Comparison of ENCODE assay signal across 22 cellular contexts in genomic region chr5:72358925-72359324, GRCh38. TPM values are rescaled to one million over a fixed set of nuclear protein-coding genes. Genes with fewer than 3 reads are reported as not detected.
A peak's percentile ranks its signal among the peaks of the same experiment; 100 is the strongest.
DNase-seq lines count a peak whose midpoint lies in the region; ATAC-seq, FAIRE-seq and TF ChIP-seq lines count a peak whose summit lies in the region.
"Had no signal": no experiment of that assay in that cellular context is flagged by ENCODE, and none has a peak within 500 bp of the region (broad histone marks: within the 10 kb centered on the region; RNA-seq: fewer than 3 reads in every experiment).

No MANE protein-coding gene starts in this region.

- intact Hi-C loops in IMR-90 (cut with micrococcal nuclease), result no loop called here

- H2BK15ac ChIP-seq in IMR-90 (ENCODE audit: low read depth, low read length) (no peak overlapping the region), H1 (ENCODE audit: low read length) (no peak overlapping the region)

- H3K4ac ChIP-seq in IMR-90 (ENCODE audit: low read depth, low read length) (no peak overlapping the region), H1 (replicated peaks; ENCODE audit: insufficient read length, low read depth, low read length) (no peak overlapping the region)

- H4K8ac ChIP-seq in IMR-90 (ENCODE audit: low read depth in 2 of 2, low read length in 2 of 2), result no peak overlapping the region
- H4K8ac ChIP-seq in H1 (ENCODE audit: extremely low read depth, insufficient read depth, low read length), result no peak overlapping the region

- TF ChIP-seq POLR2A in A549 (IDR thresholded peaks at IDR 0.05; ENCODE audit: low read length) (no peak), IMR-90 (IDR thresholded peaks at IDR 0.05; ENCODE audit: low read depth, low read length) (no peak), H1 (IDR thresholded peaks at IDR 0.05; ENCODE audit: control extremely low read depth in 1 of 2, low read depth in 2 of 2, low read length in 2 of 2) (no peak)

- DNase-seq in A549 (ENCODE audit: low read depth in 1 of 2, low spot score in 1 of 2), result no peak
- DNase-seq in IMR-90, result no peak
- DNase-seq in SK-N-MC (ENCODE audit: low read depth, low spot score), result no peak
- no peak for DNase-seq in H1 (ENCODE audit: low read depth in 1 of 2, low spot score in 2 of 2)
- DNase-seq in NAMALWA (ENCODE audit: low spot score), result no peak
- no peak for DNase-seq in NCI-H446 (lab: John Stamatoyannopoulos, UW)
- DNase-seq in NK-92 treated with Interleukin-12 subunit alpha and Interleukin-12 subunit beta, amount 100 ng/mL, for 24 hours (lab: John Stamatoyannopoulos, UW), result no peak
- DNase-seq in CD1c-positive myeloid dendritic cell (ENCODE audit: extremely low spot score), result no peak
- DNase-seq: CD4-positive, alpha-beta T cell; CD8-positive, alpha-beta memory T cell; DMS 273 treated with DMSO at 0.1 percent for 48 hours; DMS79; EL; GDM1; HFFc6 had no signal

- no peaks in the 10 kb centered on the region for H3K79me2 ChIP-seq in H1 (ENCODE audit: control insufficient read depth in 1 of 2, insufficient read depth in 2 of 2, low read length in 2 of 2)

- H3K9me3 ChIP-seq in A549 (no peaks in the 10 kb centered on the region; the same call in 2 of the 3 replicates), IMR-90 (ENCODE audit: control insufficient read depth, insufficient read depth, low read length) (no peaks in the 10 kb centered on the region), SK-N-MC (ENCODE audit: low read depth, low read length) (no peaks in the 10 kb centered on the region), H1 (ENCODE audit: insufficient read depth in 2 of 2, low read depth in 1 of 2, low read length in 1 of 2) (no peaks in the 10 kb centered on the region)
- H3K9me3 ChIP-seq: BLaER1, HAP-1 had no signal

- no peak overlapping the region for H2BK12ac ChIP-seq in H1 (ENCODE audit: low read depth, low read length)

- H3K79me1 ChIP-seq in IMR-90 (ENCODE audit: low read depth in 1 of 2, low read length in 2 of 2), result peaks cover 0 to 4% of the 10 kb centered on the region in 2 experiments; a peak in 3 of 4 replicates
- no peaks in the 10 kb centered on the region for H3K79me1 ChIP-seq in H1 (ENCODE audit: low read depth, low read length)

- no peak for ATAC-seq in A549
- ATAC-seq in IMR-90 (ENCODE audit: low read depth), result no peak
- ATAC-seq: GM12878, GM23338 had no signal

- no peak overlapping the region for H2BK120ac ChIP-seq in IMR-90 (ENCODE audit: low read depth, low read length)
- H2BK120ac ChIP-seq in H1 (replicated peaks; ENCODE audit: low read depth, low read length), result no peak overlapping the region

- no TSS peak for BruUV-seq in IMR-90 (replicated peaks; lab: Mats Ljungman, UMichigan)

- H4K91ac ChIP-seq in IMR-90 (ENCODE audit: insufficient read depth, low read depth, low read length) (no peak overlapping the region), H1 (replicated peaks; ENCODE audit: insufficient read length, low read length) (no peak overlapping the region)

- H3K18ac ChIP-seq in IMR-90 (ENCODE audit: low read depth, low read length) (no peak overlapping the region), H1 (ENCODE audit: extremely low read depth, low read length) (no peak overlapping the region)

- H2AK5ac ChIP-seq in IMR-90 (ENCODE audit: low read depth, low read length) (no peak overlapping the region), H1 (ENCODE audit: low read depth, low read length) (no peak overlapping the region)

- no peak overlapping the region for H3K23ac ChIP-seq in IMR-90 (ENCODE audit: low read depth, low read length)
- no peak overlapping the region for H3K23ac ChIP-seq in H1 (ENCODE audit: insufficient read length)

- no peak overlapping the region for H2BK5ac ChIP-seq in IMR-90 (ENCODE audit: low read depth, low read length, poor library complexity, severe bottlenecking)
- H2BK5ac ChIP-seq in H1 (ENCODE audit: low read depth, low read length), result no peak overlapping the region

- H3K27me3 ChIP-seq in IMR-90 (ENCODE audit: control insufficient read depth, insufficient read depth, low read length) (no peaks in the 10 kb centered on the region), H1 (replicated peaks in 1 of 4; ENCODE audit: control insufficient read depth in 3 of 4, extremely low read depth in 1 of 4, insufficient read depth in 3 of 4, low read length in 3 of 4) (no peaks in the 10 kb centered on the region)
- H3K27me3 ChIP-seq: BLaER1 had no signal

- H3K4me2 ChIP-seq in A549, result no peak overlapping the region
- H3K4me2 ChIP-seq in IMR-90 (ENCODE audit: low read depth, low read length), result no peak overlapping the region
- H3K4me2 ChIP-seq in H1 (ENCODE audit: insufficient read depth in 1 of 2, low read depth in 2 of 2, low read length in 2 of 2), result no peak overlapping the region
- H3K4me2 ChIP-seq: BLaER1, GM23338 had no signal

- in situ Hi-C loops in IMR-90 (cut with MboI; ENCODE audit: low sequenced_read_pairs), result loop anchor here (25.0 kb wide), 1 partner anchor 153 kb away; the partner anchor contains the start of gene ZNF366

- no peak overlapping the region for H2BK20ac ChIP-seq in IMR-90 (ENCODE audit: low read depth, low read length)
- no peak overlapping the region for H2BK20ac ChIP-seq in H1 (ENCODE audit: low read length)

- CTCF ChIA-PET in A549 (lab: Yijun Ruan, JAX) (interaction anchor here (1.2 kb wide), 2 partner anchors 23 to 460 kb away, joined by 3 to 4 read pairs; no protein-coding TSS in a partner anchor), IMR-90 (lab: Yijun Ruan, JAX) (no interaction called here), H1 (lab: Charles Lee; ENCODE audit: partially characterized antibody) (no interaction called here)

- dilution Hi-C loops in IMR-90 (cut with HindIII; ENCODE audit: low sequenced_read_pairs, unreplicated experiment), result no loop called here

- peak; percentile 79 for FAIRE-seq in A549 (lab: Jason Lieb, UNC)
- FAIRE-seq in H1 (lab: Jason Lieb, UNC), result no peak
- FAIRE-seq: D721Med, GM12878, H54 had no signal

- H4K20me1 ChIP-seq in IMR-90 (ENCODE audit: insufficient read depth, low read length) (no peaks in the 10 kb centered on the region), H1 (replicated peaks in 1 of 2; ENCODE audit: control insufficient read depth in 1 of 2, insufficient read depth in 2 of 2, low read length in 2 of 2) (no peaks in the 10 kb centered on the region)
- H4K20me1 ChIP-seq: BLaER1 had no signal

- TF ChIP-seq EP300 in A549 (IDR thresholded peaks at IDR 0.05) (no peak), H1 (IDR thresholded peaks at IDR 0.05; ENCODE audit: borderline replicate concordance in 1 of 2, low read depth in 2 of 2, low read length in 2 of 2) (no peak)

- H3K9ac ChIP-seq in IMR-90 (ENCODE audit: low read depth, low read length) (no peak overlapping the region), SK-N-MC (ENCODE audit: insufficient read length) (no peak overlapping the region), H1 (replicated peaks in 1 of 4; ENCODE audit: extremely low read depth in 1 of 4, low read depth in 3 of 4, low read length in 3 of 4) (no peak overlapping the region)
- H3K9ac ChIP-seq: BLaER1 had no signal

- no peak overlapping the region for H2AFZ ChIP-seq in IMR-90 (replicated peaks; ENCODE audit: low read length, poor library complexity)
- H2AFZ ChIP-seq in H1 (ENCODE audit: low read length), result no peak overlapping the region
- H2AFZ ChIP-seq: GM23338 had no signal

- H3K4me3 ChIP-seq in A549 (no peak overlapping the region), IMR-90 (ENCODE audit: insufficient read depth, low read depth, low read length) (no peak overlapping the region), SK-N-MC (no peak overlapping the region), H1 (ENCODE audit: extremely low read depth in 1 of 4, insufficient read depth in 2 of 4, low read depth in 3 of 4, low read length in 4 of 4) (no peak overlapping the region)
- H3K4me3 ChIP-seq: BLaER1, GM12878, GM23338, HAP-1 had no signal

- peaks cover 15% of the 10 kb centered on the region for H3K4me1 ChIP-seq in A549
- peaks cover 5% of the 10 kb centered on the region for H3K4me1 ChIP-seq in IMR-90 (ENCODE audit: control insufficient read depth, insufficient read depth, low read length)
- peaks cover 0 to 6% (median 4%) of the 10 kb centered on the region in 4 experiments; a peak in 4 of 7 replicates for H3K4me1 ChIP-seq in H1 (replicated peaks in 1 of 4; ENCODE audit: control insufficient read depth in 3 of 4, insufficient read depth in 4 of 4, low read length in 3 of 4)

- H4K5ac ChIP-seq in IMR-90 (ENCODE audit: low read depth, low read length) (no peak overlapping the region), H1 (ENCODE audit: insufficient read length, low read depth, low read length) (no peak overlapping the region)

- no peak overlapping the region for H3K27ac ChIP-seq in A549
- H3K27ac ChIP-seq in IMR-90 (ENCODE audit: insufficient read depth, low read length), result no peak overlapping the region
- H3K27ac ChIP-seq in SK-N-MC, result 0 out of 2 replicates have a peak overlapping the region, but pooled peaks have one; percentile 8
- H3K27ac ChIP-seq in H1 (ENCODE audit: low read depth, low read length), result no peak overlapping the region
- H3K27ac ChIP-seq: BLaER1, C4-2B had no signal

- peaks cover 13% of the 10 kb centered on the region for H3K9me1 ChIP-seq in IMR-90 (ENCODE audit: insufficient read depth, low read length)

- POLR2A ChIA-PET in A549 (lab: Yijun Ruan, JAX) (no interaction called here), IMR-90 (lab: Charles Lee; ENCODE audit: unreplicated experiment) (no interaction called here), H1 (lab: Charles Lee; ENCODE audit: partially characterized antibody) (no interaction called here)

- H3K14ac ChIP-seq in IMR-90 (replicated peaks; ENCODE audit: low read depth, low read length) (no peak overlapping the region), H1 (ENCODE audit: insufficient read length) (no peak overlapping the region)

- TF ChIP-seq CTCF in A549 (IDR thresholded peaks at IDR 0.05) (no peak), IMR-90 (conservative IDR thresholded peaks at IDR 0.05; ENCODE audit: low read depth, low read length) (no peak), H1 (IDR thresholded peaks at IDR 0.05; ENCODE audit: control extremely low read depth in 1 of 3, insufficient read depth in 1 of 3, low read depth in 1 of 3, low read length in 3 of 3) (no peak)

- peaks cover 9% of the 10 kb centered on the region for H3K36me3 ChIP-seq in IMR-90 (ENCODE audit: control insufficient read depth, insufficient read depth, low read length)
- H3K36me3 ChIP-seq in SK-N-MC (ENCODE audit: insufficient read depth, low read length), result peaks cover 12% of the 10 kb centered on the region
- H3K36me3 ChIP-seq in H1 (ENCODE audit: control insufficient read depth in 2 of 4, insufficient read depth in 4 of 4, low read length in 3 of 4), result peaks cover 0 to 23% (median 10%) of the 10 kb centered on the region in 4 experiments; a peak in 5 of 8 replicates

- H2AK9ac ChIP-seq in IMR-90 (replicated peaks; ENCODE audit: low read depth, low read length, poor library complexity), result no peak overlapping the region

- H3K23me2 ChIP-seq in H1 (ENCODE audit: low read depth, low read length), result no peaks in the 10 kb centered on the region

- H3K56ac ChIP-seq in IMR-90 (ENCODE audit: extremely low read depth, insufficient read depth, low read length), result no peak overlapping the region
- no peak overlapping the region for H3K56ac ChIP-seq in H1 (replicated peaks; ENCODE audit: insufficient read length, low read depth, low read length)

- TF ChIP-seq RAD21 in A549 (conservative IDR thresholded peaks at IDR 0.05 in 1 of 2, IDR thresholded peaks at IDR 0.05 in 1 of 2), result no peak
- TF ChIP-seq RAD21 in IMR-90 (IDR thresholded peaks at IDR 0.05; ENCODE audit: low read length), result no peak
- no peak for TF ChIP-seq RAD21 in H1 (IDR thresholded peaks at IDR 0.05 in 1 of 2, conservative IDR thresholded peaks at IDR 0.05 in 1 of 2; ENCODE audit: low read depth in 2 of 2, low read length in 2 of 2)

RNA-seq across cellular contexts. Expression of gene PTCD2, which starts 38.8 kb away (rescaled TPM):
- polyA plus RNA-seq in A549 (2011; rRNA removed) (26.5 and 31.1 TPM in 2 replicates), A549 (2017; fragmentation: RNase III; extraction: RNeasy Plus Mini Kit Qiagen cat#74134 plus additional on column Dnase treatment) (12.6 to 14.4 TPM (median 13.2 TPM) in 3 replicates), IMR-90 (2012; rRNA removed) (5.2 and 6.5 TPM in 2 replicates), H1 (2011; rRNA removed) (5.6 and 7.3 TPM in 2 replicates)
- 8.0 and 8.8 TPM in 2 replicates for polyA plus RNA-seq in A549 (2012; cell fraction: cytosol; rRNA removed)
- 6.7 and 7.8 TPM in 2 replicates for polyA plus RNA-seq in A549 (2012; cell fraction: nucleus; rRNA removed)
- polyA minus RNA-seq in A549 (2011; rRNA and poly(A)+ RNA removed), result 17.9 and 21.4 TPM in 2 replicates
- total RNA-seq in IMR-90 (2012; rRNA removed), result 9.9 and 10.0 TPM in 2 replicates
- 1.6 and 2.2 TPM in 2 replicates for polyA plus RNA-seq in IMR-90 (2012; cell fraction: cytosol; rRNA removed)
- 3.1 and 8.4 TPM in 2 replicates for polyA plus RNA-seq in IMR-90 (2012; cell fraction: nucleus; rRNA removed; ENCODE audit: low replicate concordance)
- total RNA-seq in H1 (2021; fragmentation: NEBNext Ultra II Directional; extraction: Animal tissue kit (Norgen Biotek cat#: 25700)), result 12.6 and 15.4 TPM in 2 replicates
- 8.7 TPM for polyA plus RNA-seq in H1 (2011; cell fraction: cytosol; rRNA removed)
- polyA plus RNA-seq in H1 (2011; cell fraction: nucleus; rRNA removed), result 8.9 TPM
- 7.8 to 12.1 TPM (median 8.4 TPM) in 4 replicates for polyA plus RNA-seq in H1 (2012, experiment 1 of 2)
- 0.98 TPM for polyA plus RNA-seq in H1 (2012, experiment 2 of 2)
- 7.3 TPM for polyA plus RNA-seq in H1 (2013, experiment 1 of 2)
- 7.7 TPM for polyA plus RNA-seq in H1 (2013, experiment 2 of 2)
- 14.9 and 15.8 TPM in 2 replicates for polyA minus RNA-seq in H1 (2011; rRNA and poly(A)+ RNA removed)
- 4.4 TPM for polyA minus RNA-seq in H1 (2011; cell fraction: cytosol; rRNA and poly(A)+ RNA removed)
- polyA minus RNA-seq in H1 (2011; cell fraction: nucleus; rRNA and poly(A)+ RNA removed), result 11.9 TPM

RNA-seq across cellular contexts. Expression of gene MRPS27, which starts 38.9 kb away (rescaled TPM):
- polyA plus RNA-seq in A549 (2011; rRNA removed) (141 and 160 TPM in 2 replicates), A549 (2017; fragmentation: RNase III; extraction: RNeasy Plus Mini Kit Qiagen cat#74134 plus additional on column Dnase treatment) (73.8 to 81.1 TPM (median 81.0 TPM) in 3 replicates), IMR-90 (2012; rRNA removed) (38.7 and 46.9 TPM in 2 replicates), H1 (2011; rRNA removed) (86.1 and 93.2 TPM in 2 replicates)
- polyA plus RNA-seq in A549 (2012; cell fraction: cytosol; rRNA removed), result 66.9 and 73.2 TPM in 2 replicates
- 57.2 and 72.5 TPM in 2 replicates for polyA plus RNA-seq in A549 (2012; cell fraction: nucleus; rRNA removed)
- polyA minus RNA-seq in A549 (2011; rRNA and poly(A)+ RNA removed), result 154 and 167 TPM in 2 replicates
- total RNA-seq in IMR-90 (2012; rRNA removed), result 80.3 and 90.5 TPM in 2 replicates
- 21.4 and 34.8 TPM in 2 replicates for polyA plus RNA-seq in IMR-90 (2012; cell fraction: cytosol; rRNA removed)
- 20.3 and 37.8 TPM in 2 replicates for polyA plus RNA-seq in IMR-90 (2012; cell fraction: nucleus; rRNA removed; ENCODE audit: low replicate concordance)
- 102 and 105 TPM in 2 replicates for total RNA-seq in H1 (2021; fragmentation: NEBNext Ultra II Directional; extraction: Animal tissue kit (Norgen Biotek cat#: 25700))
- polyA plus RNA-seq in H1 (2011; cell fraction: cytosol; rRNA removed), result 84.5 TPM
- 97.6 TPM for polyA plus RNA-seq in H1 (2011; cell fraction: nucleus; rRNA removed)
- 67.4 to 94.2 TPM (median 74.5 TPM) in 4 replicates for polyA plus RNA-seq in H1 (2012, experiment 1 of 2)
- polyA plus RNA-seq in H1 (2012, experiment 2 of 2), result 37.0 TPM
- 63.1 TPM for polyA plus RNA-seq in H1 (2013, experiment 1 of 2)
- polyA plus RNA-seq in H1 (2013, experiment 2 of 2), result 62.8 TPM
- polyA minus RNA-seq in H1 (2011; rRNA and poly(A)+ RNA removed), result 122 and 149 TPM in 2 replicates
- polyA minus RNA-seq in H1 (2011; cell fraction: cytosol; rRNA and poly(A)+ RNA removed), result 101 TPM
- 92.5 TPM for polyA minus RNA-seq in H1 (2011; cell fraction: nucleus; rRNA and poly(A)+ RNA removed)

Comparison
In these comparisons a context has a peak if more than half of its experiments do, and no peak if none do; other contexts are left out.
1. Of the 18 proteins assayed by ChIP-seq in both H1 and A549: peak only in H1: none; only in A549: none; in both: MAFK; in neither: 17.